In genomic region chr19:45382426-45382825, GRCh38 we compare ENCODE assay signal across 25 cellular contexts. TPM values are rescaled to one million over a fixed set of nuclear protein-coding genes. Genes with fewer than 3 reads are reported as not detected.
"Had no signal": no experiment of that assay in that cellular context is flagged by ENCODE, and none has a peak within 500 bp of the region (broad histone marks: within the 10 kb centered on the region; RNA-seq: fewer than 3 reads in every experiment).

No MANE protein-coding gene starts in this region.

- H3K27ac ChIP-seq: brain microvascular endothelial cell, cardiac muscle cell, SK-N-MC, VCaP had no signal

- DNase-seq: activated CD4-positive, alpha-beta memory T cell treated with anti-CD3 and anti-CD28 coated beads for 36 hours; activated CD4-positive, alpha-beta T cell treated with anti-CD3 and anti-CD28 coated beads, Interleukin-2, amount 10 ng/mL, durations not matched to agents 7 days and 5 days; activated CD4-positive, CD25-positive, alpha-beta regulatory T cell; activated CD8-positive, alpha-beta memory T cell treated with anti-CD3 and anti-CD28 coated beads for 24 hours; activated gamma-delta T cell treated with Interleukin-2 at 50 U/mL for 16 hours; activated naive CD4-positive, alpha-beta T cell treated with anti-CD3 and anti-CD28 coated beads, Interleukin-2, amount 10 ng/mL, durations not matched to agents 7 days and 5 days; activated naive CD8-positive, alpha-beta T cell treated with anti-CD3 and anti-CD28 coated beads for 36 hours; activated T-cell treated with anti-CD3 and anti-CD28 coated beads, Interleukin-2, amount 50 U/mL, for 72 hours; brain microvascular endothelial cell; Kasumi-1; KBM-7; NCI-H1105 treated with DMSO at 0.1 percent for 48 hours; NCI-H1436 treated with DMSO at 0.1 percent for 48 hours; NCI-H187; NCI-H2081; NCI-H510A treated with DMSO at 0.1 percent for 48 hours; PC-3; T-cell; T-helper 2 cell; T1000 had no signal

- H3K4me3 ChIP-seq: cardiac muscle cell, SK-N-MC had no signal

- ATAC-seq: activated T-cell treated with anti-CD3 and anti-CD28 coated beads, Interleukin-2, amount 50 U/mL, for 72 hours; PC-3; T-cell had no signal

- H3K36me3 ChIP-seq: brain microvascular endothelial cell, cardiac muscle cell had no signal

- H3K27me3 ChIP-seq: brain microvascular endothelial cell had no signal

- FAIRE-seq: RCC 7860 had no signal

RNA-seq across cellular contexts. Expression of gene KLC3, which starts 41.9 kb away (rescaled TPM):
- total RNA-seq: activated CD4-positive, alpha-beta memory T cell treated with anti-CD3 and anti-CD28 coated beads for 36 hours; activated CD4-positive, alpha-beta T cell treated with anti-CD3 and anti-CD28 coated beads, Interleukin-2, amount 10 ng/mL, durations not matched to agents 7 days and 5 days; activated naive CD8-positive, alpha-beta T cell treated with anti-CD3 and anti-CD28 coated beads for 36 hours; activated T-helper 2 cell treated with anti-CD3 and anti-CD28 coated beads, Interferon-gamma antibody, Interleukin-2, Interleukin-4, amounts not matched to agents 10 μg/mL and 5 μg/mL and 100 μg/mL, durations not matched to agents 14 hours and 24 hours and 36 hours had no signal
